25 cellular contexts compared by ENCODE assay signal in genomic region chr12:52795694-52796428, GRCh38. TPM values are rescaled to one million over a fixed set of nuclear protein-coding genes. Genes with fewer than 3 reads are reported as not detected.
DNase-seq lines count a peak whose midpoint lies in the region; ATAC-seq, FAIRE-seq and TF ChIP-seq lines count a peak whose summit lies in the region.
"Had no signal": no experiment of that assay in that cellular context is flagged by ENCODE, and none has a peak within 500 bp of the region (broad histone marks: within the 10 kb centered on the region; RNA-seq: fewer than 3 reads in every experiment).

Gene KRT3 (minus strand): TSS chr12:52796117. CDS start chr12:52796042, 75 bp downstream.

- 91% methylated on average over 12 of the region's 17 CpGs for WGBS in A549 (ENCODE audit: missing lambda C conversion rate)
- 85 to 91% methylated on average over 17 of the region's 17 CpGs for WGBS in GM23248 (ENCODE audit: low coverage in 1 of 2, low lambda C conversion rate in 2 of 2, missing lambda C conversion rate in 2 of 2), 2 experiments
- 38% methylated on average over 7 of the region's 17 CpGs for WGBS in HepG2 (ENCODE audit: low lambda C conversion rate)

- POLR2A ChIA-PET in A549 (lab: Yijun Ruan, JAX) (no interaction called here), HepG2 (lab: Yijun Ruan, JAX) (no interaction called here)

- H3F3A ChIP-seq in GM23248 (ENCODE audit: insufficient read depth): peaks cover 15% of the 10 kb centered on the region; the same call in 1 of the 2 replicates

- ATAC-seq in A549 (no peak), HepG2 (no peak)
- ATAC-seq in stimulated activated naive B cell treated with anti-CD40 and anti-IgM and Interleukin-4, amounts not matched to agents 10 μg/mL and 1 μg/mL and 100 μg/mL, for 72 hours (replicated peaks): no peak
- ATAC-seq: CD8-positive, alpha-beta T cell had no signal

- TF ChIP-seq POLR2A in A549 (IDR thresholded peaks at IDR 0.05; ENCODE audit: low read length) (no peak), HepG2 (IDR thresholded peaks at IDR 0.05; ENCODE audit: insufficient read depth in 1 of 2, low read depth in 2 of 2, low read length in 2 of 2) (no peak)

- H3K27me3 ChIP-seq in GM23248 (replicated peaks; ENCODE audit: insufficient read depth) (peaks cover 10% of the 10 kb centered on the region), HepG2 (ENCODE audit: control insufficient read depth in 1 of 2, insufficient read depth in 2 of 2, low read length in 2 of 2) (peaks cover 0 to 23% of the 10 kb centered on the region in 2 experiments; a peak in 3 of 5 replicates)
- H3K27me3 ChIP-seq: Peyer's patch had no signal

- BruUV-seq in HepG2 (replicated peaks; lab: Mats Ljungman, UMichigan): no TSS peak

- H2AFZ ChIP-seq in GM23248 (no peak within 1 kb of the TSS), HepG2 (ENCODE audit: low read length) (no peak within 1 kb of the TSS)

- H3K36me3 ChIP-seq in GM23248 (ENCODE audit: low read depth) (no peaks in the 10 kb centered on the region), HepG2 (replicated peaks in 1 of 2; ENCODE audit: control insufficient read depth in 1 of 2, insufficient read depth in 2 of 2, low read length in 2 of 2) (no peaks in the 10 kb centered on the region)
- H3K36me3 ChIP-seq: Peyer's patch had no signal

- no peaks in the 10 kb centered on the region for H3K9me3 Mint-ChIP-seq in stimulated activated naive B cell treated with anti-CD40 and anti-IgM and Interleukin-4, amounts not matched to agents 10 μg/mL and 1 μg/mL and 100 μg/mL, for 72 hours
- H3K9me3 Mint-ChIP-seq: CD8-positive, alpha-beta T cell; T-helper 1 cell treated with Interleukin-12 subunit alpha and Interleukin-12 subunit beta and Interleukin-4 antibody, amounts not matched to agents 30 μg/mL and 1 μg/mL, for 36 hours had no signal

- no peaks in the 10 kb centered on the region for H3K36me3 Mint-ChIP-seq in stimulated activated naive B cell treated with anti-CD40 and anti-IgM and Interleukin-4, amounts not matched to agents 10 μg/mL and 1 μg/mL and 100 μg/mL, for 72 hours
- H3K36me3 Mint-ChIP-seq: CD8-positive, alpha-beta T cell had no signal

- peaks cover 19 to 37% of the 10 kb centered on the region in 2 donors for H3K27me3 Mint-ChIP-seq in stimulated activated naive B cell treated with anti-CD40 and anti-IgM and Interleukin-4, amounts not matched to agents 10 μg/mL and 1 μg/mL and 100 μg/mL, for 72 hours

- H3K9ac ChIP-seq in GM23248 (no peak within 1 kb of the TSS), HepG2 (ENCODE audit: insufficient read depth, low read depth, low read length) (no peak within 1 kb of the TSS)
- H3K9ac ChIP-seq: SK-N-SH had no signal

- peak within 1 kb of the TSS; percentile 25 to 89; a peak in 4 of 6 replicates for H3K27ac ChIP-seq in A549
- H3K27ac ChIP-seq in GM23248: 0 out of 2 replicates have a peak within 1 kb of the TSS, but pooled peaks have one; percentile 15
- no peak within 1 kb of the TSS for H3K27ac ChIP-seq in HepG2 (ENCODE audit: extremely low read length, insufficient read depth, low read length)
- H3K27ac ChIP-seq: Peyer's patch had no signal

- H4K20me1 ChIP-seq in GM23248 (ENCODE audit: insufficient read depth): no peaks in the 10 kb centered on the region
- no peaks in the 10 kb centered on the region for H4K20me1 ChIP-seq in HepG2 (ENCODE audit: insufficient read depth, low read length)

- no peak for FAIRE-seq in A549 (lab: Jason Lieb, UNC)
- FAIRE-seq in HepG2 (lab: Jason Lieb, UNC): no peak
- FAIRE-seq: GM18507 had no signal

- H3K9me3 ChIP-seq in A549: no peaks in the 10 kb centered on the region
- H3K9me3 ChIP-seq in GM23248 (ENCODE audit: low read depth): no peaks in the 10 kb centered on the region
- no peaks in the 10 kb centered on the region for H3K9me3 ChIP-seq in HepG2 (ENCODE audit: low read length)
- H3K9me3 ChIP-seq: Peyer's patch, SK-N-SH had no signal

- H3K4me1 ChIP-seq in A549: peaks cover 47% of the 10 kb centered on the region
- peaks cover 38% of the 10 kb centered on the region for H3K4me1 ChIP-seq in GM23248 (ENCODE audit: insufficient read depth)
- H3K4me1 ChIP-seq in HepG2 (ENCODE audit: insufficient read depth, low read length): no peaks in the 10 kb centered on the region
- H3K4me1 ChIP-seq: Peyer's patch had no signal

- intact Hi-C loops in HepG2 (cut with micrococcal nuclease; ENCODE audit: unreplicated experiment): no loop called here

- no peak for TF ChIP-seq RAD21 in A549 (conservative IDR thresholded peaks at IDR 0.05 in 1 of 2, IDR thresholded peaks at IDR 0.05 in 1 of 2)
- TF ChIP-seq RAD21 in HepG2 (CRISPR knock-in tag; IDR thresholded peaks at IDR 0.05): no peak

- no peaks in the 10 kb centered on the region for H3K9me2 ChIP-seq in GM23248 (ENCODE audit: insufficient read depth)
- H3K9me2 ChIP-seq: SK-N-SH had no signal

- no peaks in the 10 kb centered on the region for H3K79me2 ChIP-seq in GM23248 (ENCODE audit: insufficient read depth)
- no peaks in the 10 kb centered on the region for H3K79me2 ChIP-seq in HepG2 (ENCODE audit: insufficient read depth, low read length)

- no peak within 1 kb of the TSS for H3K4me3 Mint-ChIP-seq in stimulated activated naive B cell treated with anti-CD40 and anti-IgM and Interleukin-4, amounts not matched to agents 10 μg/mL and 1 μg/mL and 100 μg/mL, for 72 hours
- H3K4me3 Mint-ChIP-seq: CD8-positive, alpha-beta T cell; T-helper 1 cell treated with Interleukin-12 subunit alpha and Interleukin-12 subunit beta and Interleukin-4 antibody, amounts not matched to agents 30 μg/mL and 1 μg/mL, for 36 hours had no signal

- in situ Hi-C loops in GM23248 (cut with MboI): no loop called here
- in situ Hi-C loops in HepG2 (cut with HindIII; ENCODE audit: extremely low pct_ligation_motif_present, low pct_unique_long_range_greater_than_20kb): no loop called here

- DNase-seq in A549 (ENCODE audit: low read depth in 1 of 2, low spot score in 1 of 2): no peak
- DNase-seq in GM23248: no peak
- DNase-seq in NCI-H510A treated with DMSO at 0.1 percent for 48 hours (lab: John Stamatoyannopoulos, UW): peak; percentile 54
- peak; percentile 4 for DNase-seq in SHP77 treated with DMSO at 0.1 percent for 48 hours (lab: John Stamatoyannopoulos, UW)
- no peak for DNase-seq in stimulated activated naive B cell treated with anti-CD40 and anti-IgM and Interleukin-4, amounts not matched to agents 10 μg/mL and 1 μg/mL and 100 μg/mL, for 72 hours
- no peak for DNase-seq in stimulated activated naive CD4-positive, alpha-beta T cell treated with Interleukin-2 at 50 U/mL for 16 hours (lab: John Stamatoyannopoulos, UW)
- no peak for DNase-seq in HepG2 (ENCODE audit: low spot score)
- DNase-seq: C1 segment of cervical spinal cord; Calu3; CD8-positive, alpha-beta T cell; H7; Kasumi-1; NCI-H1092 treated with DMSO at 0.1 percent for 48 hours; NCI-H1436; NCI-H1930; NCI-H2227 treated with DMSO at 0.1 percent for 48 hours; NCI-H526; Peyer's patch; SK-N-SH; SW 1271 had no signal

- H3K4me3 ChIP-seq in A549 (no peak within 1 kb of the TSS), GM23248 (no peak within 1 kb of the TSS), HepG2 (replicated peaks in 1 of 3; ENCODE audit: insufficient read depth in 1 of 3, low read depth in 2 of 3, low read length in 3 of 3) (no peak within 1 kb of the TSS)
- H3K4me3 ChIP-seq: Peyer's patch had no signal

- no peak for TF ChIP-seq EP300 in A549 (IDR thresholded peaks at IDR 0.05)
- TF ChIP-seq EP300 in HepG2 (IDR thresholded peaks at IDR 0.05; ENCODE audit: low read depth in 2 of 2, low read length in 2 of 2): no peak
- no peak for TF ChIP-seq EP300 in HepG2 (CRISPR knock-in tag; IDR thresholded peaks at IDR 0.05; ENCODE audit: borderline replicate concordance)

- no peak for TF ChIP-seq CTCF in A549 (IDR thresholded peaks at IDR 0.05)
- TF ChIP-seq CTCF in HepG2 (CRISPR knock-in tag; IDR thresholded peaks at IDR 0.05): no peak

- CTCF ChIA-PET in A549 (lab: Yijun Ruan, JAX): interaction anchor here (0.6 to 1.7 kb wide), 7 partner anchors 7 to 639 kb away, joined by 3 to 4 read pairs (median 3); no protein-coding TSS in a partner anchor
- CTCF ChIA-PET in HepG2 (lab: Yijun Ruan, JAX; ENCODE audit: low intra/inter-chr PET ratio, low total read pairs): no interaction called here

- peaks cover 5 to 7% of the 10 kb centered on the region in 2 donors for H3K4me1 Mint-ChIP-seq in stimulated activated naive B cell treated with anti-CD40 and anti-IgM and Interleukin-4, amounts not matched to agents 10 μg/mL and 1 μg/mL and 100 μg/mL, for 72 hours

- no peak within 1 kb of the TSS for H3K27ac Mint-ChIP-seq in stimulated activated naive B cell treated with anti-CD40 and anti-IgM and Interleukin-4, amounts not matched to agents 10 μg/mL and 1 μg/mL and 100 μg/mL, for 72 hours
- H3K27ac Mint-ChIP-seq: CD8-positive, alpha-beta T cell; T-helper 1 cell treated with Interleukin-12 subunit alpha and Interleukin-12 subunit beta and Interleukin-4 antibody, amounts not matched to agents 30 μg/mL and 1 μg/mL, for 36 hours had no signal

- H3K4me2 ChIP-seq in A549 (no peak within 1 kb of the TSS), GM23248 (ENCODE audit: unreplicated experiment) (no peak within 1 kb of the TSS), HepG2 (ENCODE audit: low read depth, low read length) (no peak within 1 kb of the TSS)
- H3K4me2 ChIP-seq: SK-N-SH had no signal

RNA-seq across cellular contexts. Expression of gene KRT3, which starts in this region (rescaled TPM):
- polyA plus RNA-seq in A549 (2011; rRNA removed) (0.04 and 0.07 TPM in 2 replicates), A549 (2017; fragmentation: RNase III; extraction: RNeasy Plus Mini Kit Qiagen cat#74134 plus additional on column Dnase treatment) (0.06 to 0.07 TPM in 2 of 3 replicates, not detected in the other), GM23248 (2016; fragmentation: Nextera tagmentation; extraction: Ambion mirVana) (not detected in 2 replicates), HepG2 (2011; rRNA removed) (not detected in 2 replicates)
- 0.03 TPM in 2 replicates for polyA plus RNA-seq in A549 (2012; cell fraction: cytosol; rRNA removed)
- polyA plus RNA-seq in A549 (2012; cell fraction: nucleus; rRNA removed): 0.16 and 0.17 TPM in 2 replicates
- polyA minus RNA-seq in A549 (2011; rRNA and poly(A)+ RNA removed): not detected in 2 replicates
- total RNA-seq in GM23248 (2014; rRNA removed; shearing (Covaris generic)): not detected in 2 replicates
- not detected in 2 replicates for total RNA-seq in HepG2 (2016; rRNA removed; fragmentation: Illumina TruSeq; extraction: Trizol)
- total RNA-seq in HepG2 (2016; cell fraction: cytosol; rRNA removed; fragmentation: Illumina TruSeq; extraction: Trizol; ENCODE audit: low read depth): not detected in 2 replicates
- total RNA-seq in HepG2 (2016; cell fraction: insoluble cytoplasmic fraction; rRNA removed; fragmentation: Illumina TruSeq; extraction: Trizol): not detected in 2 replicates
- not detected in 2 replicates for total RNA-seq in HepG2 (2016; cell fraction: membrane; rRNA removed; fragmentation: Illumina TruSeq; extraction: Trizol)
- not detected in 2 replicates for total RNA-seq in HepG2 (2016; cell fraction: nucleus; rRNA removed; fragmentation: Illumina TruSeq; extraction: Trizol)
- not detected in 2 replicates for polyA plus RNA-seq in HepG2 (2011; cell fraction: cytosol; rRNA removed)
- not detected in 2 replicates for polyA plus RNA-seq in HepG2 (2011; cell fraction: nucleus; rRNA removed)
- not detected in 2 replicates for polyA plus RNA-seq in HepG2 (2012)
- polyA plus RNA-seq in HepG2 (2016; cell fraction: cytosol; fragmentation: Illumina TruSeq; extraction: Trizol; ENCODE audit: low read depth): not detected in 2 replicates
- polyA plus RNA-seq in HepG2 (2016; cell fraction: insoluble cytoplasmic fraction; fragmentation: Illumina TruSeq; extraction: Trizol; ENCODE audit: low read depth): not detected in 2 replicates
- polyA plus RNA-seq in HepG2 (2016; cell fraction: membrane; fragmentation: Illumina TruSeq; extraction: Trizol; ENCODE audit: low read depth): not detected in 2 replicates
- polyA plus RNA-seq in HepG2 (2016; cell fraction: nucleus; fragmentation: Illumina TruSeq; extraction: Trizol; ENCODE audit: insufficient read depth, low read depth): not detected in 2 replicates
- not detected in 2 replicates for polyA minus RNA-seq in HepG2 (2011; rRNA and poly(A)+ RNA removed; ENCODE audit: low replicate concordance)
- polyA minus RNA-seq in HepG2 (2011; cell fraction: cytosol; rRNA and poly(A)+ RNA removed): not detected in 2 replicates
- not detected in 2 replicates for polyA minus RNA-seq in HepG2 (2011; cell fraction: nucleus; rRNA and poly(A)+ RNA removed)
- total RNA-seq: A673; Calu3; CD8-positive, alpha-beta T cell; H7; HT-29; M059J; Peyer's patch had no signal
- polyA plus RNA-seq: SK-N-SH had no signal

Comparison
In these comparisons a context has a peak if more than half of its experiments do, and no peak if none do; other contexts are left out.
1. DNase-seq: peak in NCI-H510A treated with DMSO at 0.1 percent for 48 hours (single experiment) and SHP77 treated with DMSO at 0.1 percent for 48 hours (single experiment); none in A549 (0 of 2), GM23248 (single experiment), stimulated activated naive B cell treated with anti-CD40 and anti-IgM and Interleukin-4, amounts not matched to agents 10 μg/mL and 1 μg/mL and 100 μg/mL, for 72 hours (single experiment), stimulated activated naive CD4-positive, alpha-beta T cell treated with Interleukin-2 at 50 U/mL for 16 hours (single experiment) and HepG2 (single experiment).